Comparison of ENCODE assay signal across 1 cellular context in the genomic region with DNA sequence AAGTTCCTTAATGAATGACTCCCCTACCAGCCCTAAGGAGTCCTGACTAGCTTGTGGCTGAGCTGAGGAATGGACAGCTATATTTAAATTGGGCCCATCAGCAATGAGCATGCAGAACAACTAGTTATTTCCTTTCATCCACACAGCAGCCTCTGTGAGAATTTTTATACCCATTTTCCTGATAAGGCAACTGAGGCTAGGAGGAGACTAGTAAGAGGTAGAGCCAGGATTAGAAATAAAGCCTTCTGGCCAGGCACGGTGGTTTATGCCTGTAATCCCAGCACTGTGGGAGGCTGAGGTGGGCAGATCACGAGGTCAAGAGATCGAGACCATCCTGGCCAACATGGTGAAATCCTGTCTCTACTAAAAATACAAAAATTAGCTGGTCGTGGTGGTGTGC. TPM values are rescaled to one million over a fixed set of nuclear protein-coding genes. Genes with fewer than 3 reads are reported as not detected.
"Had no signal": no experiment of that assay in that cellular context is flagged by ENCODE, and none has a peak within 500 bp of the region (broad histone marks: within the 10 kb centered on the region; RNA-seq: fewer than 3 reads in every experiment).

No MANE protein-coding gene starts in this region.

RNA-seq across cellular contexts. Expression of a gene that starts 55.9 kb away (rescaled TPM):
- total RNA-seq: NCI-H460 had no signal
